In the genomic region with DNA sequence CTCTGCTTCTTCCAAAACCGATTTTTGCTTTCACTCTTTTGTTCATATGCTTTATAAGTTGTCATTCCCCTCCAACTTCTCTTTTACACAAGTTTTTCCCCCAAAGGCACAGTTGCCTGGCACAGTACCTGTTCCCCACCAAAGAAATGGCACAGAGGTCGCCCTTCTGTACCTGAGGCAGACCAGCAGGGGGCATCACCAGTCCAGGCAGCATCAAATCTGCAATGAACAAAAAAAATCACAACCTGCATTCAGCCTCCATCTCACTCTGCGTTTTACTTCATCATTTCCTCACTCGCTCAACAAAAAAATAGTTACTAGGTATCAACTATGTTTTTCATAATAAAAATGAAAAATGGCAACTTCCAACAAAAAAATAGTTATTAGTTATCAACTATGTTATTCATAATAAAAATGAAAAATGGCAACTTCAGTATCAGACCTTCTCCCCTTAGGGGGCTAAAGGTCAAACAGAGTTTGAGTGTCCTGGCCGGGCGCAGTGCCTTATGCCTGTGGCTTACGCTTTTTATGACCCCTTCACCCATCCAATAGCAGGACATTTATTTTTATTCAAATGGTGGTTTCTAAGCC, we compare ENCODE assay signal across 8 cellular contexts. TPM values are rescaled to one million over a fixed set of nuclear protein-coding genes. Genes with fewer than 3 reads are reported as not detected.
DNase-seq lines count a peak whose midpoint lies in the region; ATAC-seq and TF ChIP-seq lines count a peak whose summit lies in the region.

No MANE protein-coding gene starts in this region.

- ATAC-seq in GM21737 (IDR thresholded peaks at IDR 0.05; ENCODE audit: unreplicated experiment) (no peak), HG03460 (IDR thresholded peaks at IDR 0.05; ENCODE audit: unreplicated experiment) (no peak)

- no peak overlapping the region for H3K4me2 ChIP-seq in DOHH2 (ENCODE audit: low read length)

- H3K9me2 ChIP-seq in DOHH2 (replicated peaks; ENCODE audit: control insufficient read depth, low read length): no peaks in the 10 kb centered on the region

- no peaks in the 10 kb centered on the region for H4K20me1 ChIP-seq in DOHH2 (ENCODE audit: control insufficient read depth, insufficient read depth, low read depth, low read length)

- H3K9me3 ChIP-seq in DOHH2 (ENCODE audit: control insufficient read depth, insufficient read depth, low read length) (no peaks in the 10 kb centered on the region), transverse colon (no peaks in the 10 kb centered on the region)

- peak; percentile 93 for TF ChIP-seq CTCF in DOHH2 (IDR thresholded peaks at IDR 0.05; ENCODE audit: low read depth, low read length, poor library complexity, severe bottlenecking)
- TF ChIP-seq CTCF in brain microvascular endothelial cell (IDR thresholded peaks at IDR 0.05; ENCODE audit: low read depth, low read length, missing control alignments): peak; percentile 89
- TF ChIP-seq CTCF in transverse colon (IDR thresholded peaks at IDR 0.05): peak; percentile 57 to 74 (median 63)

- TF ChIP-seq POLR2A in transverse colon (IDR thresholded peaks at IDR 0.05): no peak

- peaks cover 16% of the 10 kb centered on the region for H3K79me2 ChIP-seq in DOHH2 (ENCODE audit: control insufficient read depth, low read length)

- H3K4me3 ChIP-seq in DOHH2 (ENCODE audit: low read length) (no peak overlapping the region), brain microvascular endothelial cell (ENCODE audit: low read depth, low read length) (no peak overlapping the region), transverse colon (no peak overlapping the region)

- intact Hi-C loops in transverse colon (cut with DNase I; ENCODE audit: low total_unique reads): no loop called here

- H3K27ac ChIP-seq in DOHH2 (ENCODE audit: low read depth, low read length) (no peak overlapping the region), brain microvascular endothelial cell (no peak overlapping the region), transverse colon (no peak overlapping the region)

- H3K36me3 ChIP-seq in DOHH2 (ENCODE audit: control insufficient read depth, low read length): peaks cover 57% of the 10 kb centered on the region
- H3K36me3 ChIP-seq in brain microvascular endothelial cell (replicated peaks): peaks cover 14% of the 10 kb centered on the region
- H3K36me3 ChIP-seq in transverse colon: peaks cover 0 to 37% (median 6%) of the 10 kb centered on the region in 4 donors

- no peak for TF ChIP-seq EP300 in transverse colon (IDR thresholded peaks at IDR 0.05; ENCODE audit: low read depth)

- peaks cover 9% of the 10 kb centered on the region for H3K4me1 ChIP-seq in DOHH2 (ENCODE audit: control insufficient read depth, low read length)
- H3K4me1 ChIP-seq in transverse colon: peaks cover 7 to 12% (median 9%) of the 10 kb centered on the region in 4 donors

- no peaks in the 10 kb centered on the region for H3K27me3 ChIP-seq in DOHH2 (ENCODE audit: control insufficient read depth, low read length)
- H3K27me3 ChIP-seq in brain microvascular endothelial cell (replicated peaks): no peaks in the 10 kb centered on the region
- no peaks in the 10 kb centered on the region for H3K27me3 ChIP-seq in transverse colon

- in situ Hi-C loops in brain microvascular endothelial cell (cut with HindIII; ENCODE audit: low pct_ligation_motif_present, low sequenced_read_pairs): no loop called here
- in situ Hi-C loops in transverse colon (cut with MboI; ENCODE audit: low pct_ligation_motif_present in 1 of 4, low pct_unique_long_range_greater_than_20kb in 1 of 4, low sequenced_read_pairs in 3 of 4): no loop called here

- WGBS in transverse colon (ENCODE audit: low coverage in 1 of 2), 2 donors: 59 to 62% methylated on average over 7 of the region's 7 CpGs

- DNase-seq in Kasumi-1 (lab: John Stamatoyannopoulos, UW) (peak; percentile 61 to 72), T-helper 22 cell (ENCODE audit: low read depth) (peak; percentile 22), brain microvascular endothelial cell (peak; percentile 19), myocyte (ENCODE audit: low read depth) (peak; percentile 38), transverse colon (peak; percentile 34)

- H3F3A ChIP-seq in DOHH2 (ENCODE audit: control insufficient read depth, insufficient read depth): peaks cover 10% of the 10 kb centered on the region

RNA-seq across cellular contexts. Expression of a gene that starts 4.1 kb away (rescaled TPM):
- total RNA-seq in myocyte (36.7 and 42.7 TPM in 2 replicates), transverse colon (10 to 100 TPM; 20.9 to 57.3 (median 39.5) TPM)
- 43.5 TPM for polyA plus RNA-seq in myocyte (2012)

RNA-seq across cellular contexts. Expression of a gene that starts 27.1 kb away (rescaled TPM):
- total RNA-seq in myocyte (11.5 and 14.9 TPM in 2 replicates), transverse colon (1 to 10 TPM in 2 of 4 donors, not detected in 2; 1.6 to 3.2 TPM)
- polyA plus RNA-seq in myocyte (2012): 7.0 TPM
